1 cellular context compared by ENCODE assay signal in genomic region chr2:61117534-61117933, GRCh38.
A peak's percentile ranks its signal among the peaks of the same experiment; 100 is the strongest.
TF ChIP-seq lines count a peak whose summit lies in the region.

No MANE protein-coding gene starts in this region.

TF ChIP-seq in GM12878, 131 proteins besides CTCF, POLR2A, EP300 and RAD21 (continued from another document):
- TF ChIP-seq ZNF687 (IDR thresholded peaks at IDR 0.05) (no peak), JUND (IDR thresholded peaks at IDR 0.05; ENCODE audit: low read depth, low read length) (0 out of 2 replicates have a peak, but pooled peaks have one; percentile 14), TBL1XR1 (IDR thresholded peaks at IDR 0.05; ENCODE audit: low read depth, low read length) (no peak), NFIC (IDR thresholded peaks at IDR 0.05; ENCODE audit: low read depth, low read length) (no peak), PKNOX1 (IDR thresholded peaks at IDR 0.05) (no peak), MEF2A (IDR thresholded peaks at IDR 0.05; ENCODE audit: insufficient read depth, low read depth, low read length) (no peak), SUZ12 (IDR thresholded peaks at IDR 0.05; ENCODE audit: unreplicated experiment) (no peak), ZBTB11 (CRISPR knock-in tag; IDR thresholded peaks at IDR 0.05) (no peak), NFYA (IDR thresholded peaks at IDR 0.05; ENCODE audit: borderline replicate concordance, low read depth, low read length) (no peak), ATF2 (IDR thresholded peaks at IDR 0.05; ENCODE audit: low read length) (peak; percentile 51; the same call in 1 of the 2 replicates), MEF2B (IDR thresholded peaks at IDR 0.05; ENCODE audit: partially characterized antibody, poor library complexity, severe bottlenecking) (no peak), POU2F2 (IDR thresholded peaks at IDR 0.05; ENCODE audit: borderline replicate concordance, low read depth, low read length) (peak; percentile 86; the same call in 1 of the 3 replicates), NR2F1 (conservative IDR thresholded peaks at IDR 0.05) (peak; percentile 98)
